In genomic region chr1:28551381-28551780, GRCh38 we compare ENCODE assay signal across 28 cellular contexts. TPM values are rescaled to one million over a fixed set of nuclear protein-coding genes. Genes with fewer than 3 reads are reported as not detected.
DNase-seq lines count a peak whose midpoint lies in the region; ATAC-seq and TF ChIP-seq lines count a peak whose summit lies in the region.
"Had no signal": no experiment of that assay in that cellular context is flagged by ENCODE, and none has a peak within 500 bp of the region (broad histone marks: within the 10 kb centered on the region; RNA-seq: fewer than 3 reads in every experiment).

No MANE protein-coding gene starts in this region.

- no peaks in the 10 kb centered on the region for H3K36me3 ChIP-seq in mucosa of descending colon (ENCODE audit: low read depth)
- H3K36me3 ChIP-seq: BE2C had no signal

- ATAC-seq in mucosa of descending colon = peak; percentile 42
- ATAC-seq: left lobe of liver, WTC11 had no signal

- intact Hi-C loops in mucosa of descending colon (cut with DNase I, micrococcal nuclease) = no loop called here

- CTCF ChIA-PET in activated naive CD4-positive, alpha-beta T cell treated with anti-CD3 and anti-CD28 coated beads, Interleukin-2, amount 10 ng/mL, durations not matched to agents 7 days and 5 days (lab: Charles Lee) = interaction anchor here (0.6 to 1.3 kb wide), 3 partner anchors 30 to 259 kb away, joined by 3 read pairs; no protein-coding TSS in a partner anchor

- H3K4me1 Mint-ChIP-seq in activated naive CD4-positive, alpha-beta T cell treated with anti-CD3 and anti-CD28 coated beads, Interleukin-2, amount 10 ng/mL, durations not matched to agents 7 days and 5 days = peaks cover 31% of the 10 kb centered on the region

- peaks cover 12% of the 10 kb centered on the region for H3K36me3 Mint-ChIP-seq in activated naive CD4-positive, alpha-beta T cell treated with anti-CD3 and anti-CD28 coated beads, Interleukin-2, amount 10 ng/mL, durations not matched to agents 7 days and 5 days

- H3K27me3 Mint-ChIP-seq in activated naive CD4-positive, alpha-beta T cell treated with anti-CD3 and anti-CD28 coated beads, Interleukin-2, amount 10 ng/mL, durations not matched to agents 7 days and 5 days = peaks cover 4% of the 10 kb centered on the region
- H3K27me3 Mint-ChIP-seq: activated CD4-positive, alpha-beta T cell treated with anti-CD3 and anti-CD28 coated beads, Interleukin-2, amount 10 ng/mL, durations not matched to agents 7 days and 5 days; activated naive CD8-positive, alpha-beta T cell treated with anti-CD3 and anti-CD28 coated beads, Interleukin-2, amount 10 ng/mL, durations not matched to agents 7 days and 5 days had no signal

- H3K4me3 ChIP-seq in mucosa of descending colon = no peak overlapping the region
- H3K4me3 ChIP-seq: hepatocyte had no signal

- DNase-seq in activated naive CD4-positive, alpha-beta T cell treated with anti-CD3 and anti-CD28 coated beads, Interleukin-2, amount 10 ng/mL, durations not matched to agents 7 days and 5 days = no peak
- DNase-seq in activated naive CD4-positive, alpha-beta T cell treated with anti-CD3 and anti-CD28 coated beads, Interleukin-2, amount 50 U/mL, for 16 hours = no peak
- DNase-seq in mucosa of descending colon (peak in 1 of 3 donors; percentile 43), H4 (ENCODE audit: low spot score) (no peak), NCI-H82 treated with DMSO at 0.1 percent for 48 hours (lab: John Stamatoyannopoulos, UW; ENCODE audit: unreplicated experiment) (no peak), SK-N-DZ (ENCODE audit: low spot score) (no peak), C1 segment of cervical spinal cord (lab: John Stamatoyannopoulos, UW) (no peak)
- DNase-seq: activated CD4-positive, alpha-beta T cell treated with anti-CD3 and anti-CD28 coated beads, Interleukin-2, amount 10 ng/mL, durations not matched to agents 7 days and 5 days; activated naive CD8-positive, alpha-beta T cell treated with anti-CD3 and anti-CD28 coated beads, Interleukin-2, amount 10 ng/mL, durations not matched to agents 7 days and 5 days; BE2C; Calu3; central memory CD4-positive, alpha-beta T cell; DMS79 treated with DMSO at 0.1 percent for 48 hours; esophagus squamous epithelium; immature natural killer cell; mesendoderm; NCI-H1048; NCI-H1694; NK-92 treated with Interleukin-12 subunit alpha and Interleukin-12 subunit beta, amount 100 ng/mL, for 24 hours; Right ventricle myocardium superior; stimulated activated CD4-positive, alpha-beta T cell treated with anti-CD3 and anti-CD28 coated beads, Interleukin-1b, Interleukin-23, amount 100 ng/mL, for 48 hours; T1000 had no signal

- H3K27ac ChIP-seq in VCaP = peak overlapping the region; percentile 89

- no peaks in the 10 kb centered on the region for H3K9me3 Mint-ChIP-seq in activated naive CD4-positive, alpha-beta T cell treated with anti-CD3 and anti-CD28 coated beads, Interleukin-2, amount 10 ng/mL, durations not matched to agents 7 days and 5 days
- H3K9me3 Mint-ChIP-seq: activated CD4-positive, alpha-beta T cell treated with anti-CD3 and anti-CD28 coated beads, Interleukin-2, amount 10 ng/mL, durations not matched to agents 7 days and 5 days; activated naive CD8-positive, alpha-beta T cell treated with anti-CD3 and anti-CD28 coated beads, Interleukin-2, amount 10 ng/mL, durations not matched to agents 7 days and 5 days; activated T-helper 2 cell treated with anti-CD3 and anti-CD28 coated beads, Interferon-gamma antibody, Interleukin-2, Interleukin-4, amounts not matched to agents 10 μg/mL and 5 μg/mL and 100 μg/mL, durations not matched to agents 14 hours and 24 hours and 36 hours; immature natural killer cell; WTC11 had no signal

- TF ChIP-seq CTCF in VCaP (conservative IDR thresholded peaks at IDR 0.05) (no peak), mucosa of descending colon (IDR thresholded peaks at IDR 0.05) (no peak)

- peak overlapping the region; percentile 70 for H3K27ac Mint-ChIP-seq in activated naive CD4-positive, alpha-beta T cell treated with anti-CD3 and anti-CD28 coated beads, Interleukin-2, amount 10 ng/mL, durations not matched to agents 7 days and 5 days
- H3K27ac Mint-ChIP-seq: activated naive CD8-positive, alpha-beta T cell treated with anti-CD3 and anti-CD28 coated beads, Interleukin-2, amount 10 ng/mL, durations not matched to agents 7 days and 5 days; activated T-helper 2 cell treated with anti-CD3 and anti-CD28 coated beads, Interferon-gamma antibody, Interleukin-2, Interleukin-4, amounts not matched to agents 10 μg/mL and 5 μg/mL and 100 μg/mL, durations not matched to agents 14 hours and 24 hours and 36 hours; WTC11 had no signal

- no peaks in the 10 kb centered on the region for H3K9me3 ChIP-seq in mucosa of descending colon
- H3K9me3 ChIP-seq: BE2C, esophagus squamous epithelium, tibial nerve had no signal

- H3K4me3 Mint-ChIP-seq in activated naive CD4-positive, alpha-beta T cell treated with anti-CD3 and anti-CD28 coated beads, Interleukin-2, amount 10 ng/mL, durations not matched to agents 7 days and 5 days = no peak overlapping the region
- H3K4me3 Mint-ChIP-seq: activated CD4-positive, alpha-beta T cell treated with anti-CD3 and anti-CD28 coated beads, Interleukin-2, amount 10 ng/mL, durations not matched to agents 7 days and 5 days; WTC11 had no signal

- H3K4me1 ChIP-seq in mucosa of descending colon (ENCODE audit: low read depth) = peaks cover 10% of the 10 kb centered on the region
- H3K4me1 ChIP-seq: BE2C had no signal

RNA-seq across cellular contexts. Expression of gene TRNAU1AP, which starts 1.5 kb away (rescaled TPM):
- total RNA-seq in mucosa of descending colon = 10 to 100 TPM; 13.1 to 20.9 (median 16.0) TPM
- 25.6 and 25.8 TPM in 2 replicates for total RNA-seq in H4 (2014; rRNA removed; shearing (Covaris generic))
- 22.1 and 27.9 TPM in 2 replicates for polyA plus RNA-seq in SK-N-DZ (2014; cell fraction: cytosol; rRNA removed)
- 22.1 and 34.6 TPM in 2 replicates for polyA plus RNA-seq in SK-N-DZ (2014; cell fraction: nucleus; rRNA removed)

RNA-seq across cellular contexts. Expression of gene RAB42, which starts 40.7 kb away (rescaled TPM):
- 1 to 10 TPM; 3.5 to 5.9 (median 3.8) TPM for total RNA-seq in mucosa of descending colon
- not detected in 2 replicates for total RNA-seq in H4 (2014; rRNA removed; shearing (Covaris generic))
- polyA plus RNA-seq in SK-N-DZ (2014; cell fraction: cytosol; rRNA removed) = 5.1 and 5.3 TPM in 2 replicates
- 0.23 and 0.59 TPM in 2 replicates for polyA plus RNA-seq in SK-N-DZ (2014; cell fraction: nucleus; rRNA removed)
- total RNA-seq: activated CD4-positive, alpha-beta T cell treated with anti-CD3 and anti-CD28 coated beads, Interleukin-2, amount 10 ng/mL, durations not matched to agents 7 days and 5 days had no signal
- polyA plus RNA-seq: immature natural killer cell had no signal

RNA-seq across cellular contexts. Expression of gene RCC1, which starts 45.5 kb away (rescaled TPM):
- total RNA-seq in mucosa of descending colon = 10 to 100 TPM; 23.0 to 34.3 (median 25.3) TPM
- total RNA-seq in H4 (2014; rRNA removed; shearing (Covaris generic)) = 63.2 and 65.6 TPM in 2 replicates
- 60.9 and 66.4 TPM in 2 replicates for polyA plus RNA-seq in SK-N-DZ (2014; cell fraction: cytosol; rRNA removed)
- 32.0 and 46.1 TPM in 2 replicates for polyA plus RNA-seq in SK-N-DZ (2014; cell fraction: nucleus; rRNA removed)
